18 cellular contexts compared by ENCODE assay signal in genomic region chr2:16626997-16627605, GRCh38. TPM values are rescaled to one million over a fixed set of nuclear protein-coding genes. Genes with fewer than 3 reads are reported as not detected.
A peak's percentile ranks its signal among the peaks of the same experiment; 100 is the strongest.
DNase-seq lines count a peak whose midpoint lies in the region; ATAC-seq and TF ChIP-seq lines count a peak whose summit lies in the region.
"Had no signal": no experiment of that assay in that cellular context is flagged by ENCODE, and none has a peak within 500 bp of the region (broad histone marks: within the 10 kb centered on the region; RNA-seq: fewer than 3 reads in every experiment).

No MANE protein-coding gene starts in this region.

- H3K4me3 ChIP-seq in muscle layer of colon (ENCODE audit: low read depth in 1 of 2, low read length in 2 of 2), result no peak overlapping the region
- H3K4me3 ChIP-seq in suprapubic skin, result no peak overlapping the region

- H3K9ac ChIP-seq in muscle layer of colon (ENCODE audit: low read length), result no peak overlapping the region

- H3K4me1 Mint-ChIP-seq in brain, result peaks cover 72% of the 10 kb centered on the region

- H3K27ac ChIP-seq in muscle layer of colon (ENCODE audit: low read depth, low read length), result peak overlapping the region; percentile 4
- H3K27ac ChIP-seq in suprapubic skin, result peak overlapping the region; percentile 54
- H3K27ac ChIP-seq: 22Rv1 had no signal

- H3K36me3 ChIP-seq in muscle layer of colon (ENCODE audit: insufficient read depth, low read length) (peaks cover 17% of the 10 kb centered on the region), suprapubic skin (no peaks in the 10 kb centered on the region)

- no peaks in the 10 kb centered on the region for H3K27me3 Mint-ChIP-seq in brain

- H3K4me3 Mint-ChIP-seq in brain, result no peak overlapping the region
- H3K4me3 Mint-ChIP-seq: activated naive CD8-positive, alpha-beta T cell treated with anti-CD3 and anti-CD28 coated beads, Interleukin-2, amount 10 ng/mL, durations not matched to agents 7 days and 5 days; CD4-positive, alpha-beta memory T cell had no signal

- ATAC-seq in HG02678 (IDR thresholded peaks at IDR 0.05; ENCODE audit: unreplicated experiment) (no peak), GM21786 (IDR thresholded peaks at IDR 0.05; ENCODE audit: unreplicated experiment) (no peak)

- no peak for TF ChIP-seq CTCF in brain (conservative IDR thresholded peaks at IDR 0.05)
- no peak for TF ChIP-seq CTCF in suprapubic skin (IDR thresholded peaks at IDR 0.05)

- H3K9me3 ChIP-seq in muscle layer of colon (ENCODE audit: low read length), result no peaks in the 10 kb centered on the region
- H3K9me3 ChIP-seq in suprapubic skin, result no peaks in the 10 kb centered on the region

- WGBS in suprapubic skin, result 83% methylated on average over 6 of the region's 6 CpGs

- peaks cover 18% of the 10 kb centered on the region for H3K36me3 Mint-ChIP-seq in brain
- H3K36me3 Mint-ChIP-seq: activated naive CD8-positive, alpha-beta T cell treated with anti-CD3 and anti-CD28 coated beads, Interleukin-2, amount 10 ng/mL, durations not matched to agents 7 days and 5 days; CD4-positive, alpha-beta memory T cell had no signal

- DNase-seq in DMS53 (lab: John Stamatoyannopoulos, UW) (peak; percentile 22), DMS53 treated with DMSO at 0.1 percent for 48 hours (lab: John Stamatoyannopoulos, UW; ENCODE audit: unreplicated experiment) (no peak), suprapubic skin (ENCODE audit: low spot score in 2 of 2) (no peak), NCI-H1694 (lab: John Stamatoyannopoulos, UW) (no peak)
- DNase-seq: activated CD8-positive, alpha-beta memory T cell treated with anti-CD3 and anti-CD28 coated beads, Interleukin-2, amount 50 U/mL, for 48 hours; activated naive CD8-positive, alpha-beta T cell treated with anti-CD3 and anti-CD28 coated beads, Interleukin-2, amount 10 ng/mL, durations not matched to agents 7 days and 5 days; CD4-positive, alpha-beta memory T cell; cortex of kidney; mesendoderm; NCI-H1092 treated with DMSO at 0.1 percent for 48 hours; NCI-H2227 treated with DMSO at 0.1 percent for 48 hours; OCI-M1 had no signal

- no peak for TF ChIP-seq POLR2A in suprapubic skin (IDR thresholded peaks at IDR 0.05)

- H3K4me1 ChIP-seq in muscle layer of colon (ENCODE audit: insufficient read depth, low read length), result peaks cover 26% of the 10 kb centered on the region
- peaks cover 38% of the 10 kb centered on the region for H3K4me1 ChIP-seq in suprapubic skin

- peak overlapping the region; percentile 7 to 91 (median 57) for H3K27ac Mint-ChIP-seq in brain
- H3K27ac Mint-ChIP-seq: activated naive CD8-positive, alpha-beta T cell treated with anti-CD3 and anti-CD28 coated beads, Interleukin-2, amount 10 ng/mL, durations not matched to agents 7 days and 5 days; CD4-positive, alpha-beta memory T cell had no signal

- TF ChIP-seq EP300 in suprapubic skin (IDR thresholded peaks at IDR 0.05), result no peak

- no peaks in the 10 kb centered on the region for H3K9me3 Mint-ChIP-seq in brain
- H3K9me3 Mint-ChIP-seq: activated naive CD8-positive, alpha-beta T cell treated with anti-CD3 and anti-CD28 coated beads, Interleukin-2, amount 10 ng/mL, durations not matched to agents 7 days and 5 days; CD4-positive, alpha-beta memory T cell had no signal

- H3K27me3 ChIP-seq in muscle layer of colon (ENCODE audit: control insufficient read depth in 1 of 2, insufficient read depth in 2 of 2, low read length in 2 of 2), result no peaks in the 10 kb centered on the region
- H3K27me3 ChIP-seq in suprapubic skin, result no peaks in the 10 kb centered on the region

RNA-seq across cellular contexts. Expression of gene CYRIA, which starts 38.5 kb away (rescaled TPM):
- 5.7 TPM for polyA plus RNA-seq in brain (ENCODE audit: insufficient read depth, low read depth, low replicate concordance)
- total RNA-seq in suprapubic skin, result 1 to 10 TPM; 1.8 to 4.0 (median 3.7) TPM
- total RNA-seq: G401 had no signal
